ENCODE assay signal across 28 cellular contexts in genomic region chr4:21835712-21836111, GRCh38.
"Had no signal": no experiment of that assay in that cellular context is flagged by ENCODE, and none has a peak within 500 bp of the region (broad histone marks: within the 10 kb centered on the region; RNA-seq: fewer than 3 reads in every experiment).

No MANE protein-coding gene starts in this region.

- H3K9me3 Mint-ChIP-seq: activated naive CD4-positive, alpha-beta T cell treated with anti-CD3 and anti-CD28 coated beads, Interleukin-2, amount 10 ng/mL, durations not matched to agents 7 days and 5 days; activated naive CD4-positive, alpha-beta T cell treated with anti-CD3 and anti-CD28 coated beads, Interleukin-2, amount 50 U/mL, for 72 hours had no signal

- H3K27ac ChIP-seq: brain microvascular endothelial cell, esophagus muscularis mucosa, foreskin keratinocyte, gastrocnemius medialis, heart left ventricle had no signal

- ATAC-seq: activated CD4-positive, alpha-beta T cell treated with anti-CD3 and anti-CD28 coated beads for 36 hours; activated naive CD4-positive, alpha-beta T cell treated with anti-CD3 and anti-CD28 coated beads, Interleukin-2, amount 50 U/mL, for 72 hours; activated T-cell treated with anti-CD3 and anti-CD28 coated beads, Interleukin-2, amount 50 U/mL, for 72 hours; foreskin keratinocyte; gastrocnemius medialis; heart left ventricle had no signal

- H3K9me3 ChIP-seq: gastrocnemius medialis had no signal

- H3K27ac Mint-ChIP-seq: activated CD4-positive, alpha-beta memory T cell treated with anti-CD3 and anti-CD28 coated beads, Interleukin-2, amount 10 ng/mL, durations not matched to agents 7 days and 5 days; activated CD4-positive, alpha-beta T cell treated with anti-CD3 and anti-CD28 coated beads for 36 hours; activated CD4-positive, alpha-beta T cell treated with anti-CD3 and anti-CD28 coated beads, Interleukin-2, amount 10 ng/mL, durations not matched to agents 24 days and 14 days; activated naive CD4-positive, alpha-beta T cell treated with anti-CD3 and anti-CD28 coated beads, Interleukin-2, amount 10 ng/mL, durations not matched to agents 7 days and 5 days; activated naive CD4-positive, alpha-beta T cell treated with anti-CD3 and anti-CD28 coated beads, Interleukin-2, amount 50 U/mL, for 72 hours; activated naive CD8-positive, alpha-beta T cell treated with anti-CD3 and anti-CD28 coated beads, Interleukin-2, amount 10 ng/mL, durations not matched to agents 7 days and 5 days; activated T-cell treated with anti-CD3 and anti-CD28 coated beads, Interleukin-2, amount 50 U/mL, for 24 hours; activated T-cell treated with anti-CD3 and anti-CD28 coated beads, Interleukin-2, amount 50 U/mL, for 72 hours; endodermal cell had no signal

- H3K27me3 Mint-ChIP-seq: activated CD4-positive, alpha-beta memory T cell treated with anti-CD3 and anti-CD28 coated beads, Interleukin-2, amount 10 ng/mL, durations not matched to agents 7 days and 5 days; activated CD4-positive, alpha-beta T cell treated with anti-CD3 and anti-CD28 coated beads for 36 hours; activated CD4-positive, alpha-beta T cell treated with anti-CD3 and anti-CD28 coated beads, Interleukin-2, amount 10 ng/mL, durations not matched to agents 24 days and 14 days; activated naive CD4-positive, alpha-beta T cell treated with anti-CD3 and anti-CD28 coated beads, Interleukin-2, amount 10 ng/mL, durations not matched to agents 7 days and 5 days; activated naive CD8-positive, alpha-beta T cell treated with anti-CD3 and anti-CD28 coated beads, Interleukin-2, amount 10 ng/mL, durations not matched to agents 7 days and 5 days; activated T-cell treated with anti-CD3 and anti-CD28 coated beads, Interleukin-2, amount 50 U/mL, for 24 hours; central memory CD8-positive, alpha-beta T cell had no signal

- H3K4me3 ChIP-seq: esophagus muscularis mucosa, gastrocnemius medialis, heart left ventricle had no signal

- H3K27me3 ChIP-seq: brain microvascular endothelial cell, esophagus muscularis mucosa, foreskin keratinocyte, gastrocnemius medialis, heart left ventricle had no signal

- H3K4me3 Mint-ChIP-seq: activated CD4-positive, alpha-beta memory T cell treated with anti-CD3 and anti-CD28 coated beads, Interleukin-2, amount 10 ng/mL, durations not matched to agents 7 days and 5 days; activated CD4-positive, alpha-beta T cell treated with anti-CD3 and anti-CD28 coated beads for 36 hours; activated CD4-positive, alpha-beta T cell treated with anti-CD3 and anti-CD28 coated beads, Interleukin-2, amount 10 ng/mL, durations not matched to agents 24 days and 14 days; activated naive CD4-positive, alpha-beta T cell treated with anti-CD3 and anti-CD28 coated beads, Interleukin-2, amount 10 ng/mL, durations not matched to agents 7 days and 5 days; activated naive CD8-positive, alpha-beta T cell treated with anti-CD3 and anti-CD28 coated beads, Interleukin-2, amount 10 ng/mL, durations not matched to agents 7 days and 5 days; activated T-cell treated with anti-CD3 and anti-CD28 coated beads, Interleukin-2, amount 50 U/mL, for 24 hours; activated T-cell treated with anti-CD3 and anti-CD28 coated beads, Interleukin-2, amount 50 U/mL, for 72 hours; central memory CD8-positive, alpha-beta T cell; endodermal cell had no signal

- H3K4me1 ChIP-seq: esophagus muscularis mucosa, foreskin keratinocyte, gastrocnemius medialis, heart left ventricle had no signal

- DNase-seq: activated CD4-positive, alpha-beta memory T cell treated with anti-CD3 and anti-CD28 coated beads, Interleukin-2, amount 10 ng/mL, durations not matched to agents 7 days and 5 days; activated CD4-positive, alpha-beta T cell treated with anti-CD3 and anti-CD28 coated beads for 36 hours; activated CD4-positive, alpha-beta T cell treated with anti-CD3 and anti-CD28 coated beads, Interleukin-2, amount 10 ng/mL, durations not matched to agents 24 days and 14 days; activated CD4-positive, CD25-positive, alpha-beta regulatory T cell; activated CD4-positive, CD25-positive, alpha-beta regulatory T cell treated with anti-CD3 and anti-CD28 coated beads, Interleukin-2, amount 50 U/mL, for 72 hours; activated CD8-positive, alpha-beta memory T cell treated with anti-CD3 and anti-CD28 coated beads, Interleukin-2, amount 50 U/mL, for 48 hours; activated gamma-delta T cell; activated naive CD4-positive, alpha-beta T cell; activated naive CD4-positive, alpha-beta T cell treated with anti-CD3 and anti-CD28 coated beads, Interleukin-2, amount 10 ng/mL, durations not matched to agents 7 days and 5 days; activated naive CD8-positive, alpha-beta T cell treated with anti-CD3 and anti-CD28 coated beads, Interleukin-2, amount 10 ng/mL, durations not matched to agents 7 days and 5 days; activated T-cell treated with anti-CD3 and anti-CD28 coated beads for 4 hours; activated T-cell treated with anti-CD3 and anti-CD28 coated beads, Interleukin-2, amount 50 U/mL, for 24 hours; activated T-cell treated with anti-CD3 and anti-CD28 coated beads, Interleukin-2, amount 50 U/mL, for 72 hours; amniotic stem cell; anterior cingulate cortex; brain microvascular endothelial cell; cortex of kidney; effector CD8-positive, alpha-beta T cell; endodermal cell; erythroblast; foreskin keratinocyte; gastrocnemius medialis; glutamatergic neuron; heart left ventricle; T-helper 2 cell had no signal

- H3K4me1 Mint-ChIP-seq: activated CD4-positive, alpha-beta memory T cell treated with anti-CD3 and anti-CD28 coated beads, Interleukin-2, amount 10 ng/mL, durations not matched to agents 7 days and 5 days; activated CD4-positive, alpha-beta T cell treated with anti-CD3 and anti-CD28 coated beads for 36 hours; activated CD4-positive, alpha-beta T cell treated with anti-CD3 and anti-CD28 coated beads, Interleukin-2, amount 10 ng/mL, durations not matched to agents 24 days and 14 days; activated naive CD4-positive, alpha-beta T cell treated with anti-CD3 and anti-CD28 coated beads, Interleukin-2, amount 10 ng/mL, durations not matched to agents 7 days and 5 days; activated naive CD8-positive, alpha-beta T cell treated with anti-CD3 and anti-CD28 coated beads, Interleukin-2, amount 10 ng/mL, durations not matched to agents 7 days and 5 days; central memory CD8-positive, alpha-beta T cell; endodermal cell had no signal

- H3K36me3 ChIP-seq: brain microvascular endothelial cell, esophagus muscularis mucosa, gastrocnemius medialis, heart left ventricle had no signal

- H3K36me3 Mint-ChIP-seq: activated naive CD4-positive, alpha-beta T cell treated with anti-CD3 and anti-CD28 coated beads, Interleukin-2, amount 10 ng/mL, durations not matched to agents 7 days and 5 days; activated naive CD4-positive, alpha-beta T cell treated with anti-CD3 and anti-CD28 coated beads, Interleukin-2, amount 50 U/mL, for 72 hours; activated naive CD8-positive, alpha-beta T cell treated with anti-CD3 and anti-CD28 coated beads, Interleukin-2, amount 10 ng/mL, durations not matched to agents 7 days and 5 days had no signal
